In genomic region chr2:232340171-232340935, GRCh38 we compare ENCODE assay signal across 17 cellular contexts. TPM values are rescaled to one million over a fixed set of nuclear protein-coding genes. Genes with fewer than 3 reads are reported as not detected.
DNase-seq lines count a peak whose midpoint lies in the region; ATAC-seq and TF ChIP-seq lines count a peak whose summit lies in the region.
"Had no signal": no experiment of that assay in that cellular context is flagged by ENCODE, and none has a peak within 500 bp of the region (broad histone marks: within the 10 kb centered on the region; RNA-seq: fewer than 3 reads in every experiment).

No MANE protein-coding gene starts in this region.

- H3K36me3 ChIP-seq in heart right ventricle (peaks cover 0 to 17% (median 0%) of the 10 kb centered on the region in 9 donors), lower lobe of right lung (no peaks in the 10 kb centered on the region), MM.1S (replicated peaks; ENCODE audit: insufficient read depth, low read length) (no peaks in the 10 kb centered on the region)

- no peaks in the 10 kb centered on the region for H3K9me3 ChIP-seq in heart right ventricle
- no peaks in the 10 kb centered on the region for H3K9me3 ChIP-seq in lower lobe of right lung
- H3K9me3 ChIP-seq in MM.1S (replicated peaks; ENCODE audit: insufficient read depth, low read length) = no peaks in the 10 kb centered on the region
- H3K9me3 ChIP-seq: A549 had no signal

- H3K79me2 ChIP-seq in MM.1S (ENCODE audit: low read length) = no peaks in the 10 kb centered on the region

- ATAC-seq in activated T-cell treated with anti-CD3 and anti-CD28 coated beads, Interleukin-2, amount 50 U/mL, for 72 hours (replicated peaks in 1 of 2) = no peak
- peak; percentile 7 for ATAC-seq in left ventricle myocardium superior
- no peak for ATAC-seq in heart right ventricle
- ATAC-seq in lower lobe of right lung = no peak
- no peak for ATAC-seq in GM21528 (IDR thresholded peaks at IDR 0.05; ENCODE audit: low FRiP score, unreplicated experiment)
- ATAC-seq: A549 had no signal

- H3K9me3 Mint-ChIP-seq in activated T-cell treated with anti-CD3 and anti-CD28 coated beads, Interleukin-2, amount 50 U/mL, for 72 hours = no peaks in the 10 kb centered on the region
- H3K9me3 Mint-ChIP-seq: CD4-positive, alpha-beta T cell had no signal

- H3K9me2 ChIP-seq in MM.1S (replicated peaks; ENCODE audit: insufficient read depth, low read length) = no peaks in the 10 kb centered on the region

- no peak overlapping the region for H3K27ac ChIP-seq in heart right ventricle
- H3K27ac ChIP-seq in lower lobe of right lung = no peak overlapping the region
- no peak overlapping the region for H3K27ac ChIP-seq in MM.1S (ENCODE audit: low read length)
- H3K27ac ChIP-seq: A549, GM23248 had no signal

- peaks cover 4% of the 10 kb centered on the region for H3K4me1 Mint-ChIP-seq in activated T-cell treated with anti-CD3 and anti-CD28 coated beads, Interleukin-2, amount 50 U/mL, for 72 hours (ENCODE audit: low read depth)

- no peaks in the 10 kb centered on the region for H3K36me3 Mint-ChIP-seq in activated T-cell treated with anti-CD3 and anti-CD28 coated beads, Interleukin-2, amount 50 U/mL, for 72 hours (ENCODE audit: insufficient read depth in 2 of 2)

- peak; percentile 8 for DNase-seq in activated T-cell treated with anti-CD3 and anti-CD28 coated beads, Interleukin-2, amount 50 U/mL, for 1 hour
- DNase-seq in activated T-cell treated with anti-CD3 and anti-CD28 coated beads, Interleukin-2, amount 50 U/mL, for 72 hours = no peak
- DNase-seq in left ventricle myocardium superior = peak; percentile 16
- no peak for DNase-seq in heart right ventricle
- peak; percentile 35 for DNase-seq in lower lobe of right lung
- no peak for DNase-seq in MM.1S
- no peak for DNase-seq in NCI-H345 treated with DMSO at 0.1 percent for 48 hours (lab: John Stamatoyannopoulos, UW; ENCODE audit: unreplicated experiment)
- DNase-seq: CD4-positive, alpha-beta T cell; DMS79; GM23248; NCI-H1436 treated with DMSO at 0.1 percent for 48 hours; NCI-H2227 treated with DMSO at 0.1 percent for 48 hours; NCI-H526 treated with DMSO at 0.1 percent for 48 hours had no signal

- H2AFZ ChIP-seq in MM.1S (ENCODE audit: low read length) = no peak overlapping the region
- H2AFZ ChIP-seq: GM23248 had no signal

- H3K9ac ChIP-seq in MM.1S (ENCODE audit: low read length) = no peak overlapping the region
- H3K9ac ChIP-seq: GM23248 had no signal

- H4K20me1 ChIP-seq in MM.1S (ENCODE audit: insufficient read depth, low read length) = no peaks in the 10 kb centered on the region

- no peak overlapping the region for H3K4me3 Mint-ChIP-seq in activated T-cell treated with anti-CD3 and anti-CD28 coated beads, Interleukin-2, amount 50 U/mL, for 72 hours
- H3K4me3 Mint-ChIP-seq: CD4-positive, alpha-beta T cell had no signal

- H3K4me2 ChIP-seq in MM.1S (ENCODE audit: low read depth, low read length) = no peak overlapping the region
- H3K4me2 ChIP-seq: A549 had no signal

- H3K27me3 Mint-ChIP-seq in activated T-cell treated with anti-CD3 and anti-CD28 coated beads, Interleukin-2, amount 50 U/mL, for 72 hours (ENCODE audit: low read depth) = no peaks in the 10 kb centered on the region
- H3K27me3 Mint-ChIP-seq: CD4-positive, alpha-beta T cell had no signal

- no peaks in the 10 kb centered on the region for H3K27me3 ChIP-seq in heart right ventricle
- no peaks in the 10 kb centered on the region for H3K27me3 ChIP-seq in lower lobe of right lung (ENCODE audit: low read depth)
- H3K27me3 ChIP-seq in MM.1S (replicated peaks; ENCODE audit: insufficient read depth, low read length) = no peaks in the 10 kb centered on the region

- no peaks in the 10 kb centered on the region for H3K4me1 ChIP-seq in heart right ventricle
- H3K4me1 ChIP-seq in lower lobe of right lung = no peaks in the 10 kb centered on the region
- no peaks in the 10 kb centered on the region for H3K4me1 ChIP-seq in MM.1S (ENCODE audit: low read length)
- H3K4me1 ChIP-seq: A549 had no signal

- H3K4me3 ChIP-seq in heart right ventricle (no peak overlapping the region), lower lobe of right lung (no peak overlapping the region), MM.1S (ENCODE audit: low read length) (no peak overlapping the region)
- H3K4me3 ChIP-seq: A549, GM23248 had no signal

- H3F3A ChIP-seq in MM.1S (ENCODE audit: insufficient read depth, low read length) = no peaks in the 10 kb centered on the region

- TF ChIP-seq CTCF in heart right ventricle (IDR thresholded peaks at IDR 0.05) (no peak), lower lobe of right lung (IDR thresholded peaks at IDR 0.05) (no peak), MM.1S (IDR thresholded peaks at IDR 0.05; ENCODE audit: low read length) (no peak)

- H3K27ac Mint-ChIP-seq in activated T-cell treated with anti-CD3 and anti-CD28 coated beads, Interleukin-2, amount 50 U/mL, for 72 hours = no peak overlapping the region

- intact Hi-C loops in left ventricle myocardium superior (cut with micrococcal nuclease) = no loop called here
- intact Hi-C loops in heart right ventricle (cut with DNase I) = loop anchor here in 1 of 10 donors (5.0 kb wide), 1 partner anchor 97 kb away; no protein-coding TSS in a partner anchor
- intact Hi-C loops in lower lobe of right lung (cut with DNase I) = no loop called here

- 92 to 93% methylated on average over 14 of the region's 14 CpGs for whole genome bisulfite sequencing in heart right ventricle, 2 donors

RNA-seq across cellular contexts. Expression of gene ALPP, which starts 38.2 kb away (rescaled TPM):
- not detected for total RNA-seq in activated T-cell treated with anti-CD3 and anti-CD28 coated beads, Interleukin-2, amount 50 U/mL, for 72 hours
- total RNA-seq in left ventricle myocardium superior = not detected
- total RNA-seq in heart right ventricle = not detected
- not detected for polyA plus RNA-seq in heart right ventricle
- 6.0 TPM for total RNA-seq in lower lobe of right lung
- total RNA-seq: CD4-positive, alpha-beta T cell; GM23248; OCI-LY7; RPMI7951 had no signal
- polyA plus RNA-seq: GM23248 had no signal

Comparison
In these comparisons a context has a peak if more than half of its experiments do, and no peak if none do; other contexts are left out.
1. DNase-seq: peak in activated T-cell treated with anti-CD3 and anti-CD28 coated beads, Interleukin-2, amount 50 U/mL, for 1 hour (single experiment), left ventricle myocardium superior (single experiment) and lower lobe of right lung (single experiment); none in activated T-cell treated with anti-CD3 and anti-CD28 coated beads, Interleukin-2, amount 50 U/mL, for 72 hours (0 of 2), heart right ventricle (0 of 2), MM.1S (single experiment) and NCI-H345 treated with DMSO at 0.1 percent for 48 hours (single experiment).